ENCODE assay signal across 8 cellular contexts in the genomic region with DNA sequence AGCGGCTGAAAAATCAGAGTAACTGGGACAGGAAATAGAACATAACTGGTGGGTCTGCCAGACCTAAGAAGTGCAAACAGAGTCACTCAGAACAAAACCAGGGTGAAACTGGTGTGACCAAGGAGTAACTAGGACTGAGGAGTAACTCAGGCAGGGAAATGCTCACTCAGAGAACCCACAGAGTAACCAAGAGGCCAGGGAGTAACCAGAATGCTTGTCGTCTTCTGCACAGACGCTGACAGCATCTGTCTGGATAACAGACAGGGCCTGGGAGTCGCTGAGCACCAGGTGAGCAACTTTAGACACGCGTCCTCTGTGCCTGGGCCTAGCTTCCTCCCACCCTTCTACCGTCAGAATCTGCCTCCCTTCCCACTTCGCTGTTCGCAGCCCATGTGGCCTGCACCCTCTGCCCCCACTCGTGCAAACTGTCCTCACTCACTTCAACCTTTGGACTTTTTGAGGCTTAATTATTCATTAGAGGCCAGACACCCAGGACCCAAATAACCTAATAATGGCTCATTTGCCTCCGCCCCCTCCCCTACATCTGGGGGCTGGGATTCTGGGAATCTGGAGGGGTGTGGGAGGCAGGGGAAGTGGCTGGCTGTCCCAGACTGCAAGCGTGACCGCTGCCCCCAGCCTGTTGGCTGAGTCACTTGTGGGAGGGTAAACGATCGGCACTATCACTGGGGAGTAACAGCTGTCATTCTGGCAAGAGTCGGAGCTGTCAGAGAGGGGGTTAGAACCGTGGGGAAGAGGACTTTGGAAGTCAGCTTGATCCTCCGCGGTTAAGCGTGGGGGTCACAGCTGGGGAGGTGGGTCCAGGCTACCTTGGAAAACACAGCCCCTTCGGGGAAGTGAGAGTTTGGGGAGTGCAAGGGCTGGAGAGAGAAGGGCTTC. TPM values are rescaled to one million over a fixed set of nuclear protein-coding genes. Genes with fewer than 3 reads are reported as not detected.
DNase-seq lines count a peak whose midpoint lies in the region; ATAC-seq lines count a peak whose summit lies in the region.

No MANE protein-coding gene starts in this region.

- DNase-seq in H4 (ENCODE audit: low spot score): peak; percentile 69
- peak; percentile 92 for DNase-seq in LHCN-M2 (ENCODE audit: low read depth)
- peak; percentile 68 to 69 for DNase-seq in activated CD4-positive, alpha-beta T cell treated with anti-CD3 and anti-CD28 coated beads for 4 hours
- peak; percentile 38 to 62 (median 57) for DNase-seq in effector memory CD4-positive, alpha-beta T cell
- DNase-seq in stimulated activated naive CD8-positive, alpha-beta T cell treated with anti-CD3 and anti-CD28 coated beads, Interleukin-15, Interleukin-2, amounts not matched to agents 100 U/mL and 50 U/mL, for 24 hours: peak; percentile 63
- no peak for DNase-seq in cerebellar cortex (ENCODE audit: low spot score)

- no peaks in the 10 kb centered on the region for H3K27me3 ChIP-seq in effector memory CD4-positive, alpha-beta T cell (replicated peaks; ENCODE audit: control insufficient read depth, insufficient read depth, low read length, poor library complexity, severe bottlenecking)
- H3K27me3 ChIP-seq in muscle layer of colon (ENCODE audit: control insufficient read depth in 1 of 2, insufficient read depth in 2 of 2, low read length in 2 of 2): peaks cover 0 to 3% of the 10 kb centered on the region in 2 donors

- H3K9me3 ChIP-seq in effector memory CD4-positive, alpha-beta T cell (ENCODE audit: control insufficient read depth, low read length): no peaks in the 10 kb centered on the region
- no peaks in the 10 kb centered on the region for H3K9me3 ChIP-seq in muscle layer of colon (ENCODE audit: low read length)

- peaks cover 40% of the 10 kb centered on the region for H3K4me1 ChIP-seq in effector memory CD4-positive, alpha-beta T cell (ENCODE audit: control insufficient read depth, insufficient read depth, low read length, poor library complexity, severe bottlenecking)
- peaks cover 10% of the 10 kb centered on the region for H3K4me1 ChIP-seq in muscle layer of colon (ENCODE audit: insufficient read depth, low read length)

- peaks cover 22% of the 10 kb centered on the region for H3K36me3 ChIP-seq in effector memory CD4-positive, alpha-beta T cell (ENCODE audit: control insufficient read depth, insufficient read depth, low read length)
- no peaks in the 10 kb centered on the region for H3K36me3 ChIP-seq in muscle layer of colon (ENCODE audit: insufficient read depth, low read length)

- peak; percentile 84 for ATAC-seq in stimulated activated naive CD8-positive, alpha-beta T cell treated with anti-CD3 and anti-CD28 coated beads, Interleukin-15, Interleukin-2, amounts not matched to agents 100 U/mL and 50 U/mL, for 24 hours

- no peak overlapping the region for H3K9ac ChIP-seq in muscle layer of colon (ENCODE audit: low read length)

- H3K27ac ChIP-seq in effector memory CD4-positive, alpha-beta T cell (ENCODE audit: insufficient read depth, low read length, poor library complexity, severe bottlenecking): peak overlapping the region; percentile 77
- no peak overlapping the region for H3K27ac ChIP-seq in muscle layer of colon (ENCODE audit: low read depth, low read length)

- H3K4me3 ChIP-seq in GM08714 (ENCODE audit: low read length): peak overlapping the region; percentile 5; the same call in 1 of the 2 replicates
- peak overlapping the region; percentile 77 for H3K4me3 ChIP-seq in effector memory CD4-positive, alpha-beta T cell (ENCODE audit: insufficient read depth, low read depth, low read length, poor library complexity, severe bottlenecking)
- peak overlapping the region; percentile 26 to 71 for H3K4me3 ChIP-seq in muscle layer of colon (ENCODE audit: low read depth in 1 of 2, low read length in 2 of 2)

RNA-seq across cellular contexts. Expression of gene AQP3, which starts 0.6 kb away (rescaled TPM):
- total RNA-seq in H4 (2014; rRNA removed; shearing (Covaris generic)): 15.9 and 18.3 TPM in 2 replicates
- total RNA-seq in LHCN-M2 (2014; rRNA removed): 16.4 and 40.1 TPM in 2 replicates
- 7.9 TPM for polyA plus RNA-seq in LHCN-M2 (2012)

RNA-seq across cellular contexts. Expression of gene NOL6, which starts 27.0 kb away (rescaled TPM):
- 23.4 and 30.1 TPM in 2 replicates for total RNA-seq in H4 (2014; rRNA removed; shearing (Covaris generic))
- total RNA-seq in LHCN-M2 (2014; rRNA removed): 34.8 and 35.7 TPM in 2 replicates
- 28.1 TPM for polyA plus RNA-seq in LHCN-M2 (2012)

RNA-seq across cellular contexts. Expression of gene AQP7, which starts 44.4 kb away (rescaled TPM):
- 0.97 TPM in 1 of 2 replicates, not detected in the other for total RNA-seq in H4 (2014; rRNA removed; shearing (Covaris generic))
- total RNA-seq in LHCN-M2 (2014; rRNA removed): not detected in 2 replicates
- not detected for polyA plus RNA-seq in LHCN-M2 (2012)

Comparison
In these comparisons a context has a peak if more than half of its experiments do, and no peak if none do; other contexts are left out.
1. H3K4me3 ChIP-seq: peak in every context shown above with its lines; median percentile 77 in effector memory CD4-positive, alpha-beta T cell; 48 in muscle layer of colon; 5 in GM08714.